Comparison of ENCODE assay signal across 7 cellular contexts in genomic region chr3:197713477-197713822, GRCh38. TPM values are rescaled to one million over a fixed set of nuclear protein-coding genes. Genes with fewer than 3 reads are reported as not detected.
DNase-seq lines count a peak whose midpoint lies in the region; ATAC-seq and TF ChIP-seq lines count a peak whose summit lies in the region.

No MANE protein-coding gene starts in this region.

- H3K4me3 ChIP-seq in MM.1S (ENCODE audit: low read length) (peak overlapping the region; percentile 35), subcutaneous abdominal adipose tissue (ENCODE audit: low read depth in 1 of 5, low read length in 5 of 5) (no peak overlapping the region)

- H3K9ac ChIP-seq in MM.1S (ENCODE audit: low read length) (peak overlapping the region; percentile 72), subcutaneous abdominal adipose tissue (ENCODE audit: low read length in 5 of 5) (no peak overlapping the region)

- peak; percentile 23 for ATAC-seq in GM21423 (IDR thresholded peaks at IDR 0.05; ENCODE audit: unreplicated experiment)
- ATAC-seq in esophagus mucosa, result peak; percentile 34

- H4K20me1 ChIP-seq in MM.1S (ENCODE audit: insufficient read depth, low read length), result no peaks in the 10 kb centered on the region

- peaks cover 43% of the 10 kb centered on the region for H3F3A ChIP-seq in MM.1S (ENCODE audit: insufficient read depth, low read length)

- no peak overlapping the region for H2AFZ ChIP-seq in MM.1S (ENCODE audit: low read length)

- H3K9me3 ChIP-seq in MM.1S (replicated peaks; ENCODE audit: insufficient read depth, low read length), result no peaks in the 10 kb centered on the region
- H3K9me3 ChIP-seq in subcutaneous abdominal adipose tissue (ENCODE audit: control insufficient read depth in 5 of 5, low read length in 5 of 5), result no peaks in the 10 kb centered on the region

- 0 out of 2 replicates have a peak, but pooled peaks cover 8% of the 10 kb centered on the region for H3K36me3 ChIP-seq in MM.1S (replicated peaks; ENCODE audit: insufficient read depth, low read length)
- H3K36me3 ChIP-seq in subcutaneous abdominal adipose tissue (ENCODE audit: control insufficient read depth in 5 of 5, insufficient read depth in 5 of 5, low read length in 5 of 5), result peaks cover 0 to 14% (median 3%) of the 10 kb centered on the region in 5 donors

- H3K27ac ChIP-seq in MM.1S (ENCODE audit: low read length) (peak overlapping the region; percentile 94), subcutaneous abdominal adipose tissue (ENCODE audit: low read depth, low read length) (peak overlapping the region; percentile 81)

- H3K79me2 ChIP-seq in MM.1S (ENCODE audit: low read length), result peaks cover 74% of the 10 kb centered on the region

- H3K27me3 ChIP-seq in MM.1S (replicated peaks; ENCODE audit: insufficient read depth, low read length) (no peaks in the 10 kb centered on the region), subcutaneous abdominal adipose tissue (ENCODE audit: control insufficient read depth in 5 of 5, insufficient read depth in 4 of 5, low read length in 5 of 5) (no peaks in the 10 kb centered on the region)

- H3K4me2 ChIP-seq in MM.1S (ENCODE audit: low read depth, low read length), result peak overlapping the region; percentile 96

- DNase-seq in MM.1S (no peak), OCI-M2 (lab: John Stamatoyannopoulos, UW; ENCODE audit: unreplicated experiment) (no peak), C1 segment of cervical spinal cord (lab: John Stamatoyannopoulos, UW) (no peak), SW480 (ENCODE audit: low spot score) (no peak)

- no peak for TF ChIP-seq CTCF in MM.1S (IDR thresholded peaks at IDR 0.05; ENCODE audit: low read length)

- H3K4me1 ChIP-seq in MM.1S (ENCODE audit: low read length), result peaks cover 33% of the 10 kb centered on the region
- peaks cover 4 to 16% (median 10%) of the 10 kb centered on the region in 5 donors for H3K4me1 ChIP-seq in subcutaneous abdominal adipose tissue (ENCODE audit: control insufficient read depth in 5 of 5, insufficient read depth in 5 of 5, low read length in 5 of 5)

- no peaks in the 10 kb centered on the region for H3K9me2 ChIP-seq in MM.1S (replicated peaks; ENCODE audit: insufficient read depth, low read length)

RNA-seq across cellular contexts. Expression of gene RUBCN, which starts 23.3 kb away (rescaled TPM):
- total RNA-seq in esophagus mucosa, result 18.0 TPM

RNA-seq across cellular contexts. Expression of gene FYTTD1, which starts 36.2 kb away (rescaled TPM):
- 41.4 TPM for total RNA-seq in esophagus mucosa
